Comparison of ENCODE assay signal across 12 cellular contexts in genomic region chr3:66479532-66479947, GRCh38. TPM values are rescaled to one million over a fixed set of nuclear protein-coding genes. Genes with fewer than 3 reads are reported as not detected.
DNase-seq lines count a peak whose midpoint lies in the region; ATAC-seq, FAIRE-seq and TF ChIP-seq lines count a peak whose summit lies in the region.
"Had no signal": no experiment of that assay in that cellular context is flagged by ENCODE, and none has a peak within 500 bp of the region (broad histone marks: within the 10 kb centered on the region; RNA-seq: fewer than 3 reads in every experiment).

No MANE protein-coding gene starts in this region.

- H2BK15ac ChIP-seq in mesenchymal stem cell (ENCODE audit: low read depth, poor library complexity, severe bottlenecking) = no peak overlapping the region

- H3K27me3 ChIP-seq in KMS-11 (ENCODE audit: insufficient read depth, low read depth) = no peaks in the 10 kb centered on the region
- H3K27me3 ChIP-seq in muscle layer of colon (ENCODE audit: control insufficient read depth in 1 of 2, insufficient read depth in 2 of 2, low read length in 2 of 2) = no peaks in the 10 kb centered on the region
- no peaks in the 10 kb centered on the region for H3K27me3 ChIP-seq in mesenchymal stem cell (ENCODE audit: control insufficient read depth in 1 of 2, insufficient read depth in 1 of 2, low read length in 2 of 2)

- WGBS in mesenchymal stem cell = 63% methylated on average over 1 of the region's 2 CpGs

- peaks cover 100% of the 10 kb centered on the region for H3K79me2 ChIP-seq in KMS-11 (ENCODE audit: insufficient read depth, low read depth)

- no peak for TF ChIP-seq CTCF in KMS-11 (conservative IDR thresholded peaks at IDR 0.05; ENCODE audit: low read depth, low read length)

- FAIRE-seq in GM19239 (lab: Jason Lieb, UNC) = peak; percentile 70
- FAIRE-seq: astrocyte had no signal

- DNase-seq in GM19239 (ENCODE audit: insufficient read length, low spot score) (no peak), mesenchymal stem cell (no peak), NCI-H345 treated with DMSO at 0.1 percent for 48 hours (lab: John Stamatoyannopoulos, UW; ENCODE audit: unreplicated experiment) (no peak)
- DNase-seq in activated CD4-positive, alpha-beta T cell treated with anti-CD3 and anti-CD28 coated beads for 48 hours = no peak
- DNase-seq: NCI-H1417 treated with DMSO at 0.1 percent for 48 hours; stimulated activated naive CD4-positive, alpha-beta T cell treated with Interleukin-2 at 50 U/mL for 16 hours had no signal

- H3K79me1 ChIP-seq in mesenchymal stem cell (replicated peaks; ENCODE audit: low read length, poor library complexity, severe bottlenecking) = peaks cover 6% of the 10 kb centered on the region

- H3K9ac ChIP-seq in KMS-11 (no peak overlapping the region), muscle layer of colon (ENCODE audit: low read length) (no peak overlapping the region), mesenchymal stem cell (ENCODE audit: low read length) (no peak overlapping the region)

- peaks cover 12% of the 10 kb centered on the region; the same call in 1 of the 2 replicates for H4K20me1 ChIP-seq in KMS-11 (ENCODE audit: insufficient read depth)

- H3K4me3 ChIP-seq in KMS-11 (IDR thresholded peaks at IDR 0.05; ENCODE audit: insufficient read depth, low read depth, low read length) = no peak overlapping the region
- H3K4me3 ChIP-seq in muscle layer of colon (ENCODE audit: low read depth in 1 of 2, low read length in 2 of 2) = no peak overlapping the region
- no peak overlapping the region for H3K4me3 ChIP-seq in mesenchymal stem cell (ENCODE audit: insufficient read depth in 1 of 2, low read depth in 1 of 2, low read length in 2 of 2)

- no peak overlapping the region for H2BK12ac ChIP-seq in mesenchymal stem cell (ENCODE audit: low read length in 2 of 2)

- H2BK120ac ChIP-seq in mesenchymal stem cell (ENCODE audit: low read depth, low read length) = no peak overlapping the region

- ATAC-seq in GM18498 (IDR thresholded peaks at IDR 0.05; ENCODE audit: unreplicated experiment) = peak; percentile 31
- ATAC-seq in HG03571 (IDR thresholded peaks at IDR 0.05; ENCODE audit: unreplicated experiment) = no peak
- ATAC-seq: SK-N-SH treated with all-trans-retinoic acid at 6 μM for 48 hours had no signal

- no peak overlapping the region for H2AFZ ChIP-seq in KMS-11 (ENCODE audit: low read depth)
- no peak overlapping the region for H2AFZ ChIP-seq in mesenchymal stem cell (ENCODE audit: low read depth, low read length)

- H2BK5ac ChIP-seq in mesenchymal stem cell (ENCODE audit: low read depth, low read length, poor library complexity, severe bottlenecking) = no peak overlapping the region

- no peak overlapping the region for H3K14ac ChIP-seq in mesenchymal stem cell (ENCODE audit: low read length in 2 of 2)

- no peak overlapping the region for H3K23ac ChIP-seq in mesenchymal stem cell (ENCODE audit: low read length in 2 of 2)

- no peak overlapping the region for H4K91ac ChIP-seq in mesenchymal stem cell (ENCODE audit: low read length)

- peak overlapping the region; percentile 85; the same call in 1 of the 2 replicates for H3K27ac ChIP-seq in KMS-11
- H3K27ac ChIP-seq in muscle layer of colon (ENCODE audit: low read depth, low read length) = peak overlapping the region; percentile 27
- no peak overlapping the region for H3K27ac ChIP-seq in mesenchymal stem cell (ENCODE audit: low read length, poor library complexity, severe bottlenecking)

- H2AK5ac ChIP-seq in mesenchymal stem cell (ENCODE audit: low read length, severe bottlenecking) = no peak overlapping the region

- H3K36me3 ChIP-seq in KMS-11 (ENCODE audit: insufficient read depth) (no peaks in the 10 kb centered on the region), muscle layer of colon (ENCODE audit: insufficient read depth, low read length) (no peaks in the 10 kb centered on the region), mesenchymal stem cell (ENCODE audit: control insufficient read depth in 1 of 2, insufficient read depth in 2 of 2, low read depth in 1 of 2, low read length in 2 of 2) (peaks cover 0 to 3% of the 10 kb centered on the region in 2 experiments)

- no peaks in the 10 kb centered on the region for H3K9me3 ChIP-seq in muscle layer of colon (ENCODE audit: low read length)
- no peaks in the 10 kb centered on the region for H3K9me3 ChIP-seq in mesenchymal stem cell (ENCODE audit: control insufficient read depth, low read length)

- H4K8ac ChIP-seq in mesenchymal stem cell (ENCODE audit: low read length) = no peak overlapping the region

- H3K4me2 ChIP-seq in KMS-11 (peak overlapping the region; percentile 97), mesenchymal stem cell (ENCODE audit: low read length, poor library complexity, severe bottlenecking) (no peak overlapping the region)

- no peak overlapping the region for H3K4ac ChIP-seq in mesenchymal stem cell (ENCODE audit: low read depth in 1 of 2, low read length in 2 of 2)

- H3K18ac ChIP-seq in mesenchymal stem cell (ENCODE audit: low read depth in 1 of 2, low read length in 2 of 2) = no peak overlapping the region

- H3K4me1 ChIP-seq in KMS-11 (ENCODE audit: low read depth, poor library complexity, severe bottlenecking) = peaks cover 97% of the 10 kb centered on the region
- H3K4me1 ChIP-seq in muscle layer of colon (ENCODE audit: insufficient read depth, low read length) = peaks cover 98% of the 10 kb centered on the region
- peaks cover 30% of the 10 kb centered on the region for H3K4me1 ChIP-seq in mesenchymal stem cell (ENCODE audit: control insufficient read depth, insufficient read depth, low read depth, low read length)

RNA-seq across cellular contexts. Expression of gene LRIG1, which starts 21.3 kb away (rescaled TPM):
- 11.6 TPM for polyA plus RNA-seq in mesenchymal stem cell (2013, experiment 1 of 2)
- 12.2 TPM for polyA plus RNA-seq in mesenchymal stem cell (2013, experiment 2 of 2)
